In genomic region chr6:166381733-166382499, GRCh38 we compare ENCODE assay signal across 8 cellular contexts. TPM values are rescaled to one million over a fixed set of nuclear protein-coding genes. Genes with fewer than 3 reads are reported as not detected.
DNase-seq lines count a peak whose midpoint lies in the region; ATAC-seq lines count a peak whose summit lies in the region.

No MANE protein-coding gene starts in this region.

- peak; percentile 73 for DNase-seq in AG08396 (ENCODE audit: low spot score)
- peak; percentile 17 for DNase-seq in NCI-H460 (ENCODE audit: extremely low read depth, low read depth)
- peak; percentile 35 to 36 for DNase-seq in activated CD4-positive, alpha-beta T cell treated with anti-CD3 and anti-CD28 coated beads, Interleukin-2, amount 50 U/mL, for 24 hours (ENCODE audit: low read depth in 1 of 2, low spot score in 1 of 2)
- peak; percentile 26 for DNase-seq in effector CD8-positive, alpha-beta T cell (lab: John Stamatoyannopoulos, UW)
- DNase-seq in stimulated activated CD8-positive, alpha-beta memory T cell treated with anti-CD3 and anti-CD28 coated beads, Interleukin-15, amount 100 ng/mL, for 4 hours (ENCODE audit: low read depth in 2 of 2) = peak; percentile 38 to 46

- WGBS in mesodermal cell (ENCODE audit: insufficient coverage in 2 of 2), 2 experiments = 2 to 3% methylated on average over 37 to 47 of the region's 49 CpGs

- ATAC-seq in GM18861 (IDR thresholded peaks at IDR 0.05; ENCODE audit: unreplicated experiment) (peak; percentile 41), HG03066 (IDR thresholded peaks at IDR 0.05; ENCODE audit: low read depth, unreplicated experiment) (peak; percentile 53)

- no peaks in the 10 kb centered on the region for H3K4me1 ChIP-seq in mesodermal cell (ENCODE audit: control insufficient read depth, insufficient read depth, low read length, poor library complexity, severe bottlenecking)

- H3K27ac ChIP-seq in mesodermal cell (ENCODE audit: low read depth, low read length, severe bottlenecking) = no peak overlapping the region

- H3K4me3 ChIP-seq in mesodermal cell (ENCODE audit: extremely low read depth, insufficient read depth, low read length, poor library complexity, severe bottlenecking) = peak overlapping the region; percentile 82

- H3K36me3 ChIP-seq in mesodermal cell (ENCODE audit: control insufficient read depth, insufficient read depth, low read length) = no peaks in the 10 kb centered on the region

- no peaks in the 10 kb centered on the region for H3K9me3 ChIP-seq in mesodermal cell (ENCODE audit: control insufficient read depth, low read length)

RNA-seq across cellular contexts. Expression of gene MPC1, which starts 0.8 kb away (rescaled TPM):
- total RNA-seq in NCI-H460 (2014; rRNA removed; shearing (Covaris generic)) = 21.6 and 22.8 TPM in 2 replicates
- 20.6 and 39.8 TPM in 2 replicates for polyA plus RNA-seq in NCI-H460 (2014; cell fraction: nucleus; rRNA removed)
- 26.1 TPM for polyA plus RNA-seq in mesodermal cell (2013, experiment 1 of 2)
- 25.8 TPM for polyA plus RNA-seq in mesodermal cell (2013, experiment 2 of 2)

RNA-seq across cellular contexts. Expression of gene SFT2D1, which starts 39.6 kb away (rescaled TPM):
- 42.2 and 50.7 TPM in 2 replicates for total RNA-seq in NCI-H460 (2014; rRNA removed; shearing (Covaris generic))
- 31.8 and 50.2 TPM in 2 replicates for polyA plus RNA-seq in NCI-H460 (2014; cell fraction: nucleus; rRNA removed)
- 54.4 TPM for polyA plus RNA-seq in mesodermal cell (2013, experiment 1 of 2)
- 53.5 TPM for polyA plus RNA-seq in mesodermal cell (2013, experiment 2 of 2)

Comparison
In these comparisons a context has a peak if more than half of its experiments do, and no peak if none do; other contexts are left out.
1. DNase-seq: peak in every context shown above with its lines; median percentile 73 in AG08396; 42 in stimulated activated CD8-positive, alpha-beta memory T cell treated with anti-CD3 and anti-CD28 coated beads, Interleukin-15, amount 100 ng/mL, for 4 hours; 36 in activated CD4-positive, alpha-beta T cell treated with anti-CD3 and anti-CD28 coated beads, Interleukin-2, amount 50 U/mL, for 24 hours; 26 in effector CD8-positive, alpha-beta T cell; 17 in NCI-H460.